Comparison of ENCODE assay signal across 17 cellular contexts in genomic region chr3:142013331-142013730, GRCh38.
DNase-seq lines count a peak whose midpoint lies in the region; ATAC-seq, FAIRE-seq and TF ChIP-seq lines count a peak whose summit lies in the region.
"Had no signal": no experiment of that assay in that cellular context is flagged by ENCODE, and none has a peak within 500 bp of the region (broad histone marks: within the 10 kb centered on the region; RNA-seq: fewer than 3 reads in every experiment).

No MANE protein-coding gene starts in this region.

- H3K27me3 ChIP-seq in ascending aorta: no peaks in the 10 kb centered on the region
- no peaks in the 10 kb centered on the region for H3K27me3 ChIP-seq in thoracic aorta (replicated peaks; ENCODE audit: insufficient read depth)
- no peaks in the 10 kb centered on the region for H3K27me3 ChIP-seq in esophagus squamous epithelium
- H3K27me3 ChIP-seq: BLaER1 treated with 17β-estradiol and CSF1 and Interleukin-3, amounts not matched to agents 10 nM and 100 nM had no signal

- ATAC-seq in thoracic aorta (ENCODE audit: insufficient number of reproducible peaks, low FRiP score, low read depth): no peak
- ATAC-seq: HCT116 had no signal

- TF ChIP-seq CTCF in AG10803 (conservative IDR thresholded peaks at IDR 0.05; ENCODE audit: low read length) (no peak), ascending aorta (IDR thresholded peaks at IDR 0.05) (no peak), fibroblast of the aortic adventitia (IDR thresholded peaks at IDR 0.05; ENCODE audit: insufficient read depth, low read length) (no peak), thoracic aorta (IDR thresholded peaks at IDR 0.05) (no peak), esophagus squamous epithelium (IDR thresholded peaks at IDR 0.05) (no peak)

- H3K4me1 ChIP-seq in ascending aorta (peaks cover 0 to 4% of the 10 kb centered on the region in 2 donors), thoracic aorta (ENCODE audit: control insufficient read depth in 1 of 2, low read depth in 2 of 2) (peaks cover 6 to 15% of the 10 kb centered on the region in 2 donors), esophagus squamous epithelium (peaks cover 0 to under 1% (median 0%) of the 10 kb centered on the region in 3 donors)

- DNase-seq in AG10803 (ENCODE audit: low read depth): peak; percentile 41
- DNase-seq in ascending aorta (ENCODE audit: low spot score in 2 of 2): no peak
- peak; percentile 14 for DNase-seq in fibroblast of the aortic adventitia (ENCODE audit: low read depth)
- no peak for DNase-seq in thoracic aorta (ENCODE audit: low spot score)
- no peak for DNase-seq in HTR-8/SVneo (ENCODE audit: insufficient read length, low spot score)
- DNase-seq in T-helper 9 cell: no peak
- no peak for DNase-seq in esophagus squamous epithelium (lab: John Stamatoyannopoulos, UW)
- DNase-seq: Calu3; CD4-positive, CD25-positive, alpha-beta regulatory T cell; DMS 273 treated with DMSO at 0.1 percent for 48 hours; GM23248 had no signal

- H3K9me3 ChIP-seq in ascending aorta (no peaks in the 10 kb centered on the region), thoracic aorta (no peaks in the 10 kb centered on the region), esophagus squamous epithelium (no peaks in the 10 kb centered on the region)

- H3K4me3 ChIP-seq in AG10803 (ENCODE audit: low read length) (no peak overlapping the region), ascending aorta (no peak overlapping the region), fibroblast of the aortic adventitia (ENCODE audit: low read depth, low read length) (no peak overlapping the region), thoracic aorta (no peak overlapping the region), esophagus squamous epithelium (no peak overlapping the region)
- H3K4me3 ChIP-seq: BLaER1 treated with 17β-estradiol and CSF1 and Interleukin-3, amounts not matched to agents 10 nM and 100 nM; GM23248 had no signal

- no peak for FAIRE-seq in HTR-8/SVneo (lab: Jason Lieb, UNC)
- FAIRE-seq: GM18507, H54 had no signal

- no peak for TF ChIP-seq POLR2A in esophagus squamous epithelium (IDR thresholded peaks at IDR 0.05)

- H3K27ac ChIP-seq in ascending aorta (peak overlapping the region; percentile 46 to 54), thoracic aorta (peak overlapping the region; percentile 40 to 44), esophagus squamous epithelium (no peak overlapping the region)
- H3K27ac ChIP-seq: 22Rv1; BLaER1 treated with 17β-estradiol and CSF1 and Interleukin-3, amounts not matched to agents 10 nM and 100 nM; GM23248; HL-60 had no signal

- no peaks in the 10 kb centered on the region for H3K36me3 ChIP-seq in ascending aorta
- H3K36me3 ChIP-seq in thoracic aorta: no peaks in the 10 kb centered on the region
- H3K36me3 ChIP-seq in esophagus squamous epithelium: no peaks in the 10 kb centered on the region

- intact Hi-C loops in ascending aorta (cut with DNase I): no loop called here
- intact Hi-C loops in esophagus squamous epithelium (cut with DNase I): no loop called here

- 36 to 45% methylated on average over 2 of the region's 2 CpGs for WGBS in esophagus squamous epithelium, 2 donors

Comparison
In these comparisons a context has a peak if more than half of its experiments do, and no peak if none do; other contexts are left out.
1. DNase-seq: peak in AG10803 (single experiment) and fibroblast of the aortic adventitia (single experiment); none in ascending aorta (0 of 2), thoracic aorta (single experiment), HTR-8/SVneo (single experiment), T-helper 9 cell (single experiment) and esophagus squamous epithelium (single experiment).
2. H3K27ac ChIP-seq: peak in ascending aorta (2 of 2) and thoracic aorta (2 of 2); none in esophagus squamous epithelium (0 of 4).